In the genomic region with DNA sequence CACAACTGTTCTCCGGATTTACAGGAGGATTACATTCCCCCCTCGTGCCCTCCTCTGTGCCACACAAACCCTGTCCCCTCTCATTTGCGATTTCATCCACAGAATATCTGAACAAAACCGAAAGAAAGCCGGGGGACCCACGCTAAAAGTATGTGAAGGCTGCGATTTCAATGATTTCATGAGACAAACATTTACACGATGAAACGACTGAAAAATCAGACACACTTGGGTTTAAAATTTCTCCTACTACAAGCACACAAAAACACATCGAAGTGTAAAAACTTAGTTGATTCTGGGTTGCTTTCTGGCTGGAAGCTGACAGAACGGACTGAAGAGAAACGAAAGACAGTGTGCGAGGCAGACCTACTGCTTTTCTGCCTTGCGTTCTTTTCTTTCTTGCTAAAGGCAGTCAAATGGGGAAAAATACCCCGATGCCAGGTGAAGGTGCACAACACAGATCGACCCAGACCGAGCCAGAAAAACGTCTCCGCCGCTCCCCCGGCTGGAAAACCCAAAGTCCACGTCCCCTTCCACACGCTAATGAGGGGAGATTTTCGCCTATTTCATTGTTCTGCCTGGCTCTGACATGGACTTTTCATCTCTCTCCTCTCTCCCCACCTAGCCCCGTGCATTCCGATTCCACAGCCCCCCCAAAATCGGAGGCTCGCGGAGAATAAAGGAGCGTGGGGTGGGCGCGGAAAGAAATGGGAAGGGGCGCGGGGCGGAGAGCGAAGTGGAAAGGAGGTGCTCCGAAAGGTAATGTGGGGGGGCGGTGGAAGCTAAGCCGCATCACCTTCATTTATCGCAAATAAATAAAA, we compare ENCODE assay signal across 8 cellular contexts.
DNase-seq lines count a peak whose midpoint lies in the region; TF ChIP-seq lines count a peak whose summit lies in the region.

No MANE protein-coding gene starts in this region.

- TF ChIP-seq CTCF in LNCaP clone FGC (IDR thresholded peaks at IDR 0.05; ENCODE audit: control insufficient read depth, extremely low read depth, insufficient read depth) (no peak), WI38 (IDR thresholded peaks at IDR 0.05; ENCODE audit: low read depth, low read length) (no peak)

- no peaks in the 10 kb centered on the region for H3K9me3 ChIP-seq in effector memory CD4-positive, alpha-beta T cell (ENCODE audit: control insufficient read depth, low read length)

- peaks cover 23% of the 10 kb centered on the region for H3K4me1 ChIP-seq in effector memory CD4-positive, alpha-beta T cell (ENCODE audit: control insufficient read depth, insufficient read depth, low read length, poor library complexity, severe bottlenecking)

- H3K36me3 ChIP-seq in effector memory CD4-positive, alpha-beta T cell (ENCODE audit: control insufficient read depth, insufficient read depth, low read length) = no peaks in the 10 kb centered on the region

- DNase-seq in NCI-H1694 treated with DMSO at 0.1 percent for 48 hours (lab: John Stamatoyannopoulos, UW) (peak; percentile 33), NCI-H1694 (lab: John Stamatoyannopoulos, UW) (no peak), LNCaP clone FGC (ENCODE audit: low read depth) (no peak), medulla oblongata (ENCODE audit: extremely low spot score) (peak; percentile 73), substantia nigra (lab: John Stamatoyannopoulos, UW) (peak in 8 of 49 donors; percentile 10 to 76 (median 42))
- DNase-seq in effector memory CD4-positive, alpha-beta T cell = peak in 1 of 3 donors; percentile 5
- DNase-seq in effector CD4-positive, alpha-beta T cell = no peak

- H3K27me3 ChIP-seq in effector memory CD4-positive, alpha-beta T cell (replicated peaks; ENCODE audit: control insufficient read depth, insufficient read depth, low read length, poor library complexity, severe bottlenecking) = no peaks in the 10 kb centered on the region

- peak overlapping the region; percentile 68 for H3K4me3 ChIP-seq in LNCaP clone FGC (ENCODE audit: low read depth, low read length)
- H3K4me3 ChIP-seq in WI38 (ENCODE audit: low read depth, low read length) = peak overlapping the region; percentile 99
- H3K4me3 ChIP-seq in effector memory CD4-positive, alpha-beta T cell (ENCODE audit: insufficient read depth, low read depth, low read length, poor library complexity, severe bottlenecking) = peak overlapping the region; percentile 83

- H3K27ac ChIP-seq in effector memory CD4-positive, alpha-beta T cell (ENCODE audit: insufficient read depth, low read length, poor library complexity, severe bottlenecking) = peak overlapping the region; percentile 80
- H3K27ac ChIP-seq in substantia nigra (ENCODE audit: low read depth, low read length, poor library complexity, severe bottlenecking) = peak overlapping the region; percentile 92

Comparison
In these comparisons a context has a peak if more than half of its experiments do, and no peak if none do; other contexts are left out.
1. DNase-seq: peak in NCI-H1694 treated with DMSO at 0.1 percent for 48 hours (single experiment) and medulla oblongata (single experiment); none in NCI-H1694 (single experiment), LNCaP clone FGC (single experiment) and effector CD4-positive, alpha-beta T cell (single experiment).
2. Peak in every context shown above with its lines, with median percentiles within 50 percentile points of each other: H3K4me3 ChIP-seq.